Comparison of ENCODE assay signal across 15 cellular contexts in the genomic region with DNA sequence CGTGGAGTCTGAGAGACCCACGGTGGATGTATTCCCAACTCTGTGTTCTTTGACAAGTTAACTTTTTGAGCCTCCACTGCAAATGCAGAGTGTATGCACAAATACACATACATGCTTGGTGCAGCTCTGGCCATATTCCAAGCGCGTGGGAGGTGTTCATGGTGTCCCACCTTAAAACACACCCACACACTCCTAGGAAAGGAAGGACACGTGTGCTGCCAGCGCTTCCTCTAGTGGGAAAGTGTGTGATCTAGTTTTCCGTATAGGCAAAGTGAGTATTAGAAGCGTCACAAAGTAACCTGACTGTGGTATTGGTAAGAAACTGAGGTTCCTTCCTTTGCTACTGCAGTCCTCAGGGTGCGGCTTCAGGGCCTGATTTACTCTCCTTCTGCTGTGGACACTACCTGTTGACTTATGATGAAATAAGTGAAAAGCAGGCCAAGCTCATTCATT. TPM values are rescaled to one million over a fixed set of nuclear protein-coding genes. Genes with fewer than 3 reads are reported as not detected.
DNase-seq lines count a peak whose midpoint lies in the region; ATAC-seq, FAIRE-seq and TF ChIP-seq lines count a peak whose summit lies in the region.
"Had no signal": no experiment of that assay in that cellular context is flagged by ENCODE, and none has a peak within 500 bp of the region (broad histone marks: within the 10 kb centered on the region; RNA-seq: fewer than 3 reads in every experiment).

No MANE protein-coding gene starts in this region.

- WGBS in HepG2 (ENCODE audit: low lambda C conversion rate), result 66% methylated on average over 8 of the region's 9 CpGs
- WGBS in neuronal stem cell (ENCODE audit: extremely low coverage in 2 of 2, insufficient read length in 2 of 2, insufficient replicate concordance in 1 of 2), 2 donors, result no CpG with 5 or more reads among the region's 9 CpGs
- no CpG with 5 or more reads among the region's 9 CpGs for WGBS in trophoblast cell (ENCODE audit: extremely low coverage, insufficient coverage, insufficient read length)

- H4K20me1 ChIP-seq in HepG2 (ENCODE audit: insufficient read depth, low read length), result 0 out of 2 replicates have a peak, but pooled peaks cover 4% of the 10 kb centered on the region

- H3K79me2 ChIP-seq in HepG2 (ENCODE audit: insufficient read depth, low read length), result no peaks in the 10 kb centered on the region
- no peaks in the 10 kb centered on the region for H3K79me2 ChIP-seq in trophoblast cell (ENCODE audit: control insufficient read depth, insufficient read depth, low read length, poor library complexity)

- H3K36me3 ChIP-seq in HepG2 (replicated peaks in 1 of 2; ENCODE audit: control insufficient read depth in 1 of 2, insufficient read depth in 2 of 2, low read length in 2 of 2), result no peaks in the 10 kb centered on the region
- peaks cover 17 to 83% of the 10 kb centered on the region in 2 donors for H3K36me3 ChIP-seq in neuronal stem cell (replicated peaks in 1 of 2; ENCODE audit: control insufficient read depth in 2 of 2, insufficient read depth in 2 of 2, low read length in 2 of 2)
- H3K36me3 ChIP-seq in trophoblast cell (ENCODE audit: control insufficient read depth in 1 of 2, insufficient read depth in 2 of 2, low read length in 2 of 2), result peaks cover 1 to 20% of the 10 kb centered on the region in 2 experiments

- no peak overlapping the region for H4K91ac ChIP-seq in neuronal stem cell (ENCODE audit: low read depth, low read length, poor library complexity)
- H4K91ac ChIP-seq in trophoblast cell (ENCODE audit: low read depth, low read length), result no peak overlapping the region

- in situ Hi-C loops in HepG2 (cut with HindIII; ENCODE audit: extremely low pct_ligation_motif_present, low pct_unique_long_range_greater_than_20kb), result no loop called here

- H3K18ac ChIP-seq in neuronal stem cell (ENCODE audit: low read length) (no peak overlapping the region), trophoblast cell (ENCODE audit: low read length) (no peak overlapping the region)

- TF ChIP-seq EP300 in HepG2 (IDR thresholded peaks at IDR 0.05; ENCODE audit: low read depth in 2 of 2, low read length in 2 of 2) (no peak), HepG2 (CRISPR knock-in tag; IDR thresholded peaks at IDR 0.05; ENCODE audit: borderline replicate concordance) (no peak)

- H3K4me3 Mint-ChIP-seq in activated T-cell treated with anti-CD3 and anti-CD28 coated beads, Interleukin-2, amount 50 U/mL, for 72 hours, result peak overlapping the region; percentile 36 to 58

- peaks cover 4 to 32% of the 10 kb centered on the region in 2 experiments; a peak in 4 of 5 replicates for H3K27me3 ChIP-seq in HepG2 (ENCODE audit: control insufficient read depth in 1 of 2, insufficient read depth in 2 of 2, low read length in 2 of 2)
- H3K27me3 ChIP-seq in neuronal stem cell (ENCODE audit: control insufficient read depth in 3 of 3, insufficient read depth in 3 of 3, low read depth in 1 of 3, low read length in 3 of 3), result peaks cover 0 to 6% (median 0%) of the 10 kb centered on the region in 3 experiments
- no peaks in the 10 kb centered on the region for H3K27me3 ChIP-seq in trophoblast cell (ENCODE audit: insufficient read depth, low read length)

- no peak overlapping the region for H4K8ac ChIP-seq in neuronal stem cell (ENCODE audit: low read depth, low read length)
- H4K8ac ChIP-seq in trophoblast cell (ENCODE audit: low read depth, low read length), result no peak overlapping the region

- no peak overlapping the region for H3K27ac ChIP-seq in HepG2 (ENCODE audit: extremely low read length, insufficient read depth, low read length)
- no peak overlapping the region for H3K27ac ChIP-seq in neuronal stem cell (replicated peaks; ENCODE audit: low read length)
- no peak overlapping the region for H3K27ac ChIP-seq in trophoblast cell (ENCODE audit: low read depth, low read length)
- H3K27ac ChIP-seq: HL-60, parathyroid adenoma had no signal

- CTCF ChIA-PET in HepG2 (lab: Yijun Ruan, JAX; ENCODE audit: low intra/inter-chr PET ratio, low total read pairs), result no interaction called here

- no peaks in the 10 kb centered on the region for H3K9me3 ChIP-seq in HepG2 (ENCODE audit: low read length)
- peaks cover 0 to 8% of the 10 kb centered on the region in 2 donors for H3K9me3 ChIP-seq in neuronal stem cell (replicated peaks in 1 of 2; ENCODE audit: control insufficient read depth in 2 of 2, insufficient read depth in 1 of 2, low read depth in 1 of 2, low read length in 2 of 2)
- H3K9me3 ChIP-seq in trophoblast cell (ENCODE audit: insufficient read depth, low read depth, low read length), result peaks cover 4% of the 10 kb centered on the region

- H2AK5ac ChIP-seq in neuronal stem cell (ENCODE audit: low read depth, low read length) (no peak overlapping the region), trophoblast cell (ENCODE audit: low read length) (no peak overlapping the region)

- no peak overlapping the region for H3K4me2 ChIP-seq in HepG2 (ENCODE audit: low read depth, low read length)
- no peak overlapping the region for H3K4me2 ChIP-seq in neuronal stem cell (ENCODE audit: insufficient read depth, low read length, poor library complexity, severe bottlenecking)
- no peak overlapping the region for H3K4me2 ChIP-seq in trophoblast cell (ENCODE audit: low read length)

- no peak for TF ChIP-seq RAD21 in HepG2 (CRISPR knock-in tag; IDR thresholded peaks at IDR 0.05)

- H3K9ac ChIP-seq in HepG2 (ENCODE audit: insufficient read depth, low read depth, low read length), result no peak overlapping the region
- no peak overlapping the region for H3K9ac ChIP-seq in neuronal stem cell (ENCODE audit: low read depth, low read length, poor library complexity)
- H3K9ac ChIP-seq in trophoblast cell (ENCODE audit: low read length), result no peak overlapping the region
- H3K9ac ChIP-seq: parathyroid adenoma had no signal

- no peak overlapping the region for H3K4me3 ChIP-seq in HepG2 (replicated peaks in 1 of 3; ENCODE audit: insufficient read depth in 1 of 3, low read depth in 2 of 3, low read length in 3 of 3)
- no peak overlapping the region for H3K4me3 ChIP-seq in neuronal stem cell (ENCODE audit: low read length in 2 of 2)
- no peak overlapping the region for H3K4me3 ChIP-seq in trophoblast cell (ENCODE audit: low read depth, low read length)

- no peak overlapping the region for H2BK15ac ChIP-seq in neuronal stem cell (ENCODE audit: low read length)

- peaks cover 21% of the 10 kb centered on the region for H3K4me1 ChIP-seq in HepG2 (ENCODE audit: insufficient read depth, low read length)
- H3K4me1 ChIP-seq in neuronal stem cell (ENCODE audit: control insufficient read depth in 2 of 2, insufficient read depth in 1 of 2, low read depth in 1 of 2, low read length in 2 of 2), result peaks cover 0 to under 1% of the 10 kb centered on the region in 2 donors
- no peaks in the 10 kb centered on the region for H3K4me1 ChIP-seq in trophoblast cell (ENCODE audit: control insufficient read depth in 1 of 2, insufficient read depth in 2 of 2, low read length in 2 of 2)
- H3K4me1 ChIP-seq: parathyroid adenoma had no signal

- no peak overlapping the region for H2BK12ac ChIP-seq in neuronal stem cell (ENCODE audit: low read length)
- H2BK12ac ChIP-seq in trophoblast cell (ENCODE audit: low read length), result no peak overlapping the region

- H3K23ac ChIP-seq in neuronal stem cell (ENCODE audit: low read depth, low read length, poor library complexity) (no peak overlapping the region), trophoblast cell (ENCODE audit: low read length) (no peak overlapping the region)

- H3K27ac Mint-ChIP-seq in activated T-cell treated with anti-CD3 and anti-CD28 coated beads, Interleukin-2, amount 50 U/mL, for 72 hours, result peak overlapping the region; percentile 69

- H3K27me3 Mint-ChIP-seq in activated T-cell treated with anti-CD3 and anti-CD28 coated beads, Interleukin-2, amount 50 U/mL, for 72 hours (ENCODE audit: low read depth), result no peaks in the 10 kb centered on the region

- no peak overlapping the region for H3K4ac ChIP-seq in neuronal stem cell (ENCODE audit: low read length)
- H3K4ac ChIP-seq in trophoblast cell (ENCODE audit: low read depth, low read length), result no peak overlapping the region

- H2BK5ac ChIP-seq in neuronal stem cell (ENCODE audit: low read length) (no peak overlapping the region), trophoblast cell (ENCODE audit: low read depth, low read length, poor library complexity) (no peak overlapping the region)

- H2AFZ ChIP-seq in HepG2 (ENCODE audit: low read length) (no peak overlapping the region), neuronal stem cell (ENCODE audit: low read length) (no peak overlapping the region), trophoblast cell (ENCODE audit: insufficient read depth, low read length, poor library complexity) (no peak overlapping the region)
- H2AFZ ChIP-seq: parathyroid adenoma had no signal

- no peak overlapping the region for H4K12ac ChIP-seq in trophoblast cell (ENCODE audit: low read depth, low read length)

- peaks cover 21 to 23% of the 10 kb centered on the region in 2 donors for H3K36me3 Mint-ChIP-seq in activated T-cell treated with anti-CD3 and anti-CD28 coated beads, Interleukin-2, amount 50 U/mL, for 72 hours (ENCODE audit: insufficient read depth in 2 of 2)

- DNase-seq in stimulated activated CD4-positive, alpha-beta T cell treated with anti-CD3 and anti-CD28 coated beads, Interleukin-2, amount 100 ng/mL, for 4 hours (ENCODE audit: low read depth), result peak; percentile 19
- no peak for DNase-seq in stimulated activated CD4-positive, alpha-beta T cell treated with anti-CD3 and anti-CD28 coated beads, Interleukin-12 subunit alpha, Interleukin-12 subunit beta, amount 100 ng/mL, for 4 hours
- peak in 1 of 2 donors; percentile 14 for DNase-seq in activated T-cell treated with anti-CD3 and anti-CD28 coated beads, Interleukin-2, amount 50 U/mL, for 72 hours
- no peak for DNase-seq in HepG2 (ENCODE audit: low spot score)
- DNase-seq in GOT3 (lab: John Stamatoyannopoulos, UW), result no peak
- DNase-seq in neuronal stem cell (ENCODE audit: low spot score), result no peak
- DNase-seq in trophoblast cell, result no peak
- DNase-seq: GF-D8, Karpas-422, SHP77, T1000 had no signal

- no peak for FAIRE-seq in HepG2 (lab: Jason Lieb, UNC)
- FAIRE-seq: D721Med had no signal

- H3K4me1 Mint-ChIP-seq in activated T-cell treated with anti-CD3 and anti-CD28 coated beads, Interleukin-2, amount 50 U/mL, for 72 hours (ENCODE audit: low read depth), result peaks cover 73% of the 10 kb centered on the region

- H2BK120ac ChIP-seq in neuronal stem cell (ENCODE audit: low read depth, low read length), result no peak overlapping the region
- H2BK120ac ChIP-seq in trophoblast cell (ENCODE audit: insufficient read depth, low read length, poor library complexity), result no peak overlapping the region

- peak; percentile 24 to 26 for ATAC-seq in activated T-cell treated with anti-CD3 and anti-CD28 coated beads, Interleukin-2, amount 50 U/mL, for 72 hours (replicated peaks in 1 of 2)
- no peak for ATAC-seq in HepG2
- ATAC-seq in HG03139 (IDR thresholded peaks at IDR 0.05; ENCODE audit: unreplicated experiment), result no peak

- no peak for TF ChIP-seq CTCF in HepG2 (CRISPR knock-in tag; IDR thresholded peaks at IDR 0.05)

- no peak for TF ChIP-seq POLR2A in HepG2 (IDR thresholded peaks at IDR 0.05; ENCODE audit: insufficient read depth in 1 of 2, low read depth in 2 of 2, low read length in 2 of 2)

- intact Hi-C loops in HepG2 (cut with micrococcal nuclease; ENCODE audit: unreplicated experiment), result no loop called here

- peaks cover 14 to 16% of the 10 kb centered on the region in 2 donors for H3K9me3 Mint-ChIP-seq in activated T-cell treated with anti-CD3 and anti-CD28 coated beads, Interleukin-2, amount 50 U/mL, for 72 hours

- H3K14ac ChIP-seq in neuronal stem cell (ENCODE audit: low read length), result no peak overlapping the region
- no peak overlapping the region for H3K14ac ChIP-seq in trophoblast cell (ENCODE audit: low read length)

- no peaks in the 10 kb centered on the region for H3K79me1 ChIP-seq in neuronal stem cell (ENCODE audit: low read depth, low read length)
- no peaks in the 10 kb centered on the region for H3K79me1 ChIP-seq in trophoblast cell (ENCODE audit: low read length)

- BruUV-seq in HepG2 (replicated peaks; lab: Mats Ljungman, UMichigan), result no TSS peak

- POLR2A ChIA-PET in HepG2 (lab: Yijun Ruan, JAX), result no interaction called here

RNA-seq across cellular contexts. Expression of a gene that starts 36.0 kb away (rescaled TPM):
- 10 to 100 TPM; 23.6 to 26.8 TPM for total RNA-seq in activated T-cell treated with anti-CD3 and anti-CD28 coated beads, Interleukin-2, amount 50 U/mL, for 72 hours
- 214 and 289 TPM in 2 replicates for total RNA-seq in HepG2 (2016; rRNA removed; fragmentation: Illumina TruSeq; extraction: Trizol)
- 81.3 and 95.3 TPM in 2 replicates for total RNA-seq in HepG2 (2016; cell fraction: cytosol; rRNA removed; fragmentation: Illumina TruSeq; extraction: Trizol; ENCODE audit: low read depth)
- 218 and 286 TPM in 2 replicates for total RNA-seq in HepG2 (2016; cell fraction: insoluble cytoplasmic fraction; rRNA removed; fragmentation: Illumina TruSeq; extraction: Trizol)
- total RNA-seq in HepG2 (2016; cell fraction: membrane; rRNA removed; fragmentation: Illumina TruSeq; extraction: Trizol), result 145 and 164 TPM in 2 replicates
- total RNA-seq in HepG2 (2016; cell fraction: nucleus; rRNA removed; fragmentation: Illumina TruSeq; extraction: Trizol), result 93.1 and 102 TPM in 2 replicates
- 168 and 189 TPM in 2 replicates for polyA plus RNA-seq in HepG2 (2011; rRNA removed)
- 191 and 239 TPM in 2 replicates for polyA plus RNA-seq in HepG2 (2011; cell fraction: cytosol; rRNA removed)
- polyA plus RNA-seq in HepG2 (2011; cell fraction: nucleus; rRNA removed), result 59.3 and 82.2 TPM in 2 replicates
- polyA plus RNA-seq in HepG2 (2012), result 136 and 137 TPM in 2 replicates
- polyA plus RNA-seq in HepG2 (2016; cell fraction: cytosol; fragmentation: Illumina TruSeq; extraction: Trizol; ENCODE audit: low read depth), result 98.8 and 128 TPM in 2 replicates
- polyA plus RNA-seq in HepG2 (2016; cell fraction: insoluble cytoplasmic fraction; fragmentation: Illumina TruSeq; extraction: Trizol; ENCODE audit: low read depth), result 328 and 353 TPM in 2 replicates
- 150 and 186 TPM in 2 replicates for polyA plus RNA-seq in HepG2 (2016; cell fraction: membrane; fragmentation: Illumina TruSeq; extraction: Trizol; ENCODE audit: low read depth)
- 207 and 211 TPM in 2 replicates for polyA plus RNA-seq in HepG2 (2016; cell fraction: nucleus; fragmentation: Illumina TruSeq; extraction: Trizol; ENCODE audit: insufficient read depth, low read depth)
- polyA minus RNA-seq in HepG2 (2011; rRNA and poly(A)+ RNA removed; ENCODE audit: low replicate concordance), result 5.6 and 40.9 TPM in 2 replicates
- 51.6 and 57.8 TPM in 2 replicates for polyA minus RNA-seq in HepG2 (2011; cell fraction: cytosol; rRNA and poly(A)+ RNA removed)
- polyA minus RNA-seq in HepG2 (2011; cell fraction: nucleus; rRNA and poly(A)+ RNA removed), result 27.4 and 41.9 TPM in 2 replicates
- 20.2 TPM for polyA plus RNA-seq in neuronal stem cell (2013, experiment 1 of 2)
- polyA plus RNA-seq in neuronal stem cell (2013, experiment 2 of 2), result 21.1 TPM
- polyA plus RNA-seq in trophoblast cell (2013), result 37.3 and 39.8 TPM in 2 replicates

Comparison
In these comparisons a context has a peak if more than half of its experiments do, and no peak if none do; other contexts are left out.
1. ATAC-seq: peak in activated T-cell treated with anti-CD3 and anti-CD28 coated beads, Interleukin-2, amount 50 U/mL, for 72 hours (2 of 2); none in HepG2 (single experiment) and HG03139 (single experiment).